22 cellular contexts compared by ENCODE assay signal in the genomic region with DNA sequence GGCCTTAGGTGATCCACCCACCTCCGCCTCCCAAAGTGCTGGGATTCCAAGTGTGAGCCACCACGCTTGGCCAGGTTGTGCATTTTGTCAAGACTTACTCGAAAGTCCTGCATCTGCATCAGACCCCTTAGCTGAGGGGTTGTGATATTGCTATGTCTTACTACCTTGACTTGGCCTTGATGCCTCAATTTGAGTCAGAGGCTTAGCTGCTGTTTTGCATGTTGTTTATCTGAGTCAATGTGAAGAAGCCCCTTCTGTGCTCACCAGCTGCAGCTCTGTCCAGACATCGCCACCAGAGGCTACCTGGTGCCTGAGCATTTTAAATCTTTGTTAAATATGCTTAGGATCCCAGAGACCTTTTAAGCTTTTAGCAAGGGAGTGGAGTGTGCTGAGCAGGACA. TPM values are rescaled to one million over a fixed set of nuclear protein-coding genes. Genes with fewer than 3 reads are reported as not detected.
DNase-seq lines count a peak whose midpoint lies in the region; ATAC-seq, FAIRE-seq and TF ChIP-seq lines count a peak whose summit lies in the region.
"Had no signal": no experiment of that assay in that cellular context is flagged by ENCODE, and none has a peak within 500 bp of the region (broad histone marks: within the 10 kb centered on the region; RNA-seq: fewer than 3 reads in every experiment).

No MANE protein-coding gene starts in this region.

- intact Hi-C loops in GM12878 (cut with micrococcal nuclease; ENCODE audit: unreplicated experiment): no loop called here

- FAIRE-seq in GM12878 (lab: Jason Lieb, UNC) (no peak), GM12892 (lab: Jason Lieb, UNC) (no peak)
- FAIRE-seq: A549 had no signal

- TF ChIP-seq CTCF in GM12878 (IDR thresholded peaks at IDR 0.05 in 2 of 3, conservative IDR thresholded peaks at IDR 0.05 in 1 of 3; ENCODE audit: control insufficient read depth in 2 of 3, extremely low read depth in 1 of 3, insufficient read depth in 1 of 3, low read depth in 3 of 3, low read length in 3 of 3): no peak

- H3K36me3 ChIP-seq in GM12878 (ENCODE audit: control insufficient read depth in 2 of 2, insufficient read depth in 2 of 2, low read length in 1 of 2): no peaks in the 10 kb centered on the region; a peak in 1 of 4 replicates

- no peak overlapping the region for H3K4me3 Mint-ChIP-seq in T-helper 2 cell treated with Interferon-gamma antibody and Interleukin-4, amounts not matched to agents 5 μg/mL and 100 μg/mL, for 36 hours
- H3K4me3 Mint-ChIP-seq: H9, T-cell had no signal

- no peak overlapping the region for H3K27ac Mint-ChIP-seq in T-helper 2 cell treated with Interferon-gamma antibody and Interleukin-4, amounts not matched to agents 5 μg/mL and 100 μg/mL, for 36 hours
- H3K27ac Mint-ChIP-seq: CD14-positive monocyte, H9, T-cell had no signal

- ATAC-seq in GM18520 (IDR thresholded peaks at IDR 0.05; ENCODE audit: unreplicated experiment) (peak; percentile 65), HG02885 (IDR thresholded peaks at IDR 0.05; ENCODE audit: poor library complexity, unreplicated experiment) (peak; percentile 44), GM12878 (peak; percentile 50)
- ATAC-seq: T-cell had no signal

- BruUV-seq in GM12878 (replicated peaks; lab: Mats Ljungman, UMichigan): no TSS peak

- H3K27me3 Mint-ChIP-seq in T-helper 2 cell treated with Interferon-gamma antibody and Interleukin-4, amounts not matched to agents 5 μg/mL and 100 μg/mL, for 36 hours (ENCODE audit: low read depth): no peaks in the 10 kb centered on the region
- H3K27me3 Mint-ChIP-seq: T-cell had no signal

- no peaks in the 10 kb centered on the region for H4K20me1 ChIP-seq in GM12878 (ENCODE audit: control insufficient read depth, insufficient read depth)

- POLR2A ChIA-PET in GM12878 (lab: Charles Lee): no interaction called here

- WGBS in GM12878 (ENCODE audit: insufficient coverage, insufficient replicate concordance, low lambda C conversion rate, missing lambda C conversion rate): 12% methylated on average over 4 of the region's 4 CpGs

- no peak overlapping the region for H2AFZ ChIP-seq in GM12878 (ENCODE audit: control insufficient read depth, low read depth, low read length)
- H2AFZ ChIP-seq: PC-9 had no signal

- TF ChIP-seq POLR2A in GM12878 (IDR thresholded peaks at IDR 0.05; ENCODE audit: low read depth, low read length): no peak
- TF ChIP-seq POLR2A in GM12892 (IDR thresholded peaks at IDR 0.05; ENCODE audit: low read depth, low read length): no peak

- H3K4me2 ChIP-seq in GM12878 (ENCODE audit: control insufficient read depth, insufficient read depth): no peak overlapping the region
- H3K4me2 ChIP-seq: A549 had no signal

- H3K4me1 Mint-ChIP-seq in T-helper 2 cell treated with Interferon-gamma antibody and Interleukin-4, amounts not matched to agents 5 μg/mL and 100 μg/mL, for 36 hours (ENCODE audit: low read depth): no peaks in the 10 kb centered on the region
- H3K4me1 Mint-ChIP-seq: CD14-positive monocyte, T-cell had no signal

- no peaks in the 10 kb centered on the region for H3K27me3 ChIP-seq in GM12878 (replicated peaks in 1 of 2; ENCODE audit: control insufficient read depth in 2 of 2, insufficient read depth in 2 of 2, low read length in 1 of 2)

- DNase-seq in ELR (ENCODE audit: low read depth): peak; percentile 30
- peak; percentile 4 for DNase-seq in GM12878 (ENCODE audit: low read depth, low spot score)
- DNase-seq in hippocampal formation (lab: John Stamatoyannopoulos, UW): no peak
- DNase-seq in GM12892 (ENCODE audit: insufficient read length): no peak
- DNase-seq in T-helper 2 cell treated with Interferon-gamma antibody and Interleukin-4, amounts not matched to agents 5 μg/mL and 100 μg/mL, for 36 hours (ENCODE audit: low spot score): no peak
- DNase-seq: COR-L47, DMS153, EL, H9, IMR-90, NCI-H1417 treated with DMSO at 0.1 percent for 48 hours, NCI-H2081, NCI-H2227 treated with DMSO at 0.1 percent for 48 hours, NCI-H69, PC-9, T-cell had no signal

- H3K36me3 Mint-ChIP-seq in T-helper 2 cell treated with Interferon-gamma antibody and Interleukin-4, amounts not matched to agents 5 μg/mL and 100 μg/mL, for 36 hours (ENCODE audit: low read depth): peaks cover 7% of the 10 kb centered on the region

- CTCF ChIA-PET in GM12878 (lab: Yijun Ruan, JAX): interaction anchor here (0.8 to 2.7 kb wide), 2 partner anchors 11 to 37 kb away, joined by 3 to 9 read pairs; no protein-coding TSS in a partner anchor

- no peaks in the 10 kb centered on the region for H3K9me3 ChIP-seq in GM12878 (replicated peaks; ENCODE audit: control insufficient read depth, insufficient read depth, low read length)
- H3K9me3 ChIP-seq: A549 had no signal

- no peak overlapping the region for H3K9ac ChIP-seq in GM12878 (ENCODE audit: control insufficient read depth, insufficient read depth, low read length)

- in situ Hi-C loops in GM12878 (cut with MboI): no loop called here

- no peak for TF ChIP-seq RAD21 in GM12878 (IDR thresholded peaks at IDR 0.05; ENCODE audit: insufficient read depth, low read depth, low read length)

- no peak for TF ChIP-seq EP300 in GM12878 (IDR thresholded peaks at IDR 0.05; ENCODE audit: borderline replicate concordance in 1 of 2, control insufficient read depth in 1 of 2, low read depth in 2 of 2, low read length in 2 of 2)

- H3K4me3 ChIP-seq in GM12878: no peak overlapping the region
- H3K4me3 ChIP-seq: A549, PC-9 had no signal

- no peak overlapping the region for H3K27ac ChIP-seq in GM12878 (ENCODE audit: control insufficient read depth, insufficient read depth)
- H3K27ac ChIP-seq: A549, PC-9 had no signal

- H3K4me1 ChIP-seq in GM12878 (ENCODE audit: control insufficient read depth, insufficient read depth, low read length): no peaks in the 10 kb centered on the region

- SMC1A ChIA-PET in GM12878 (lab: Charles Lee; ENCODE audit: uncharacterized antibody, unreplicated experiment): interaction anchor here (1.3 kb wide), 1 partner anchor 52 kb away, joined by 3 read pairs; no protein-coding TSS in a partner anchor

- H3K9me3 Mint-ChIP-seq in T-helper 2 cell treated with Interferon-gamma antibody and Interleukin-4, amounts not matched to agents 5 μg/mL and 100 μg/mL, for 36 hours: no peaks in the 10 kb centered on the region
- H3K9me3 Mint-ChIP-seq: H9, T-cell had no signal

- RAD21 ChIA-PET in GM12878 (lab: Charles Lee; ENCODE audit: unreplicated experiment): no interaction called here

- H3K79me2 ChIP-seq in GM12878 (ENCODE audit: control insufficient read depth, insufficient read depth, low read length): no peaks in the 10 kb centered on the region

RNA-seq across cellular contexts. Expression of gene UBE2D4, which starts 18.1 kb away (rescaled TPM):
- 4.8 and 5.9 TPM in 2 replicates for total RNA-seq in GM12878 (2013; cell fraction: nucleolus; rRNA removed)
- total RNA-seq in GM12878 (2014; rRNA removed) (9.9 and 12.3 TPM in 2 replicates), GM12878 (2014; rRNA removed; fragmentation: Illumina TruSeq; extraction: Trizol) (6.6 and 6.7 TPM in 2 replicates), GM12878 (2021) (8.9 and 10.9 TPM in 2 replicates)
- polyA plus RNA-seq in GM12878 (2011; ENCODE audit: low read depth): 3.1 TPM
- polyA plus RNA-seq in GM12878 (2011; rRNA removed) (11.3 and 16.6 TPM in 2 replicates), GM12878 (2014; fragmentation: Illumina TruSeq; extraction: Trizol) (8.1 and 10.8 TPM in 2 replicates), GM12878 (2014; fragmentation: Nextera tagmentation; extraction: Ambion mirVana) (1 to 10 TPM; 3.5 to 5.3 TPM), GM12878 (2014; rRNA removed) (9.3 and 11.6 TPM in 2 replicates), GM12878 (2016; fragmentation: Nextera tagmentation; extraction: Ambion mirVana) (10 to 100 TPM; 15.4 to 16.2 TPM)
- polyA plus RNA-seq in GM12878 (2011; cell fraction: cytosol; rRNA removed): 16.1 and 18.2 TPM in 2 replicates
- polyA plus RNA-seq in GM12878 (2011; cell fraction: nucleus; rRNA removed): 4.6 and 6.2 TPM in 2 replicates
- 5.8 TPM in 2 replicates for polyA plus RNA-seq in GM12878 (2012)
- polyA minus RNA-seq in GM12878 (2011; rRNA and poly(A)+ RNA removed): 17.1 and 19.4 TPM in 2 replicates
- polyA minus RNA-seq in GM12878 (2011; cell fraction: cytosol; rRNA and poly(A)+ RNA removed): 6.0 and 9.4 TPM in 2 replicates
- polyA minus RNA-seq in GM12878 (2011; cell fraction: nucleus; rRNA and poly(A)+ RNA removed): 0.73 and 4.1 TPM in 2 replicates
- 11.0 TPM for polyA plus RNA-seq in GM12892 (2012; ENCODE audit: missing spikeins)

RNA-seq across cellular contexts. Expression of gene URGCP, which starts 37.9 kb away (rescaled TPM):
- total RNA-seq in GM12878 (2013; cell fraction: nucleolus; rRNA removed): 33.5 and 34.6 TPM in 2 replicates
- 19.7 and 19.9 TPM in 2 replicates for total RNA-seq in GM12878 (2014; rRNA removed)
- 13.9 and 15.8 TPM in 2 replicates for total RNA-seq in GM12878 (2014; rRNA removed; fragmentation: Illumina TruSeq; extraction: Trizol)
- total RNA-seq in GM12878 (2021): 23.2 and 24.2 TPM in 2 replicates
- polyA plus RNA-seq in GM12878 (2011; ENCODE audit: low read depth): 8.7 TPM
- 12.3 and 18.4 TPM in 2 replicates for polyA plus RNA-seq in GM12878 (2011; rRNA removed)
- 13.2 and 17.1 TPM in 2 replicates for polyA plus RNA-seq in GM12878 (2011; cell fraction: cytosol; rRNA removed)
- polyA plus RNA-seq in GM12878 (2011; cell fraction: nucleus; rRNA removed): 16.8 and 17.1 TPM in 2 replicates
- 11.0 and 11.3 TPM in 2 replicates for polyA plus RNA-seq in GM12878 (2012)
- 22.9 and 29.7 TPM in 2 replicates for polyA plus RNA-seq in GM12878 (2014; fragmentation: Illumina TruSeq; extraction: Trizol)
- 1 to 10 TPM; 2.0 to 3.9 TPM for polyA plus RNA-seq in GM12878 (2014; fragmentation: Nextera tagmentation; extraction: Ambion mirVana)
- 16.6 and 18.8 TPM in 2 replicates for polyA plus RNA-seq in GM12878 (2014; rRNA removed)
- 10 to 100 TPM; 15.4 to 23.9 TPM for polyA plus RNA-seq in GM12878 (2016; fragmentation: Nextera tagmentation; extraction: Ambion mirVana)
- polyA minus RNA-seq in GM12878 (2011; rRNA and poly(A)+ RNA removed): 17.5 and 22.6 TPM in 2 replicates
- polyA minus RNA-seq in GM12878 (2011; cell fraction: cytosol; rRNA and poly(A)+ RNA removed): 6.9 and 7.1 TPM in 2 replicates
- 10.4 and 13.9 TPM in 2 replicates for polyA minus RNA-seq in GM12878 (2011; cell fraction: nucleus; rRNA and poly(A)+ RNA removed)
- 10.9 TPM for polyA plus RNA-seq in GM12892 (2012; ENCODE audit: missing spikeins)

RNA-seq across cellular contexts. Expression of gene SPDYE1, which starts 53.4 kb away (rescaled TPM):
- total RNA-seq in GM12878 (2013; cell fraction: nucleolus; rRNA removed): 0.32 TPM in 1 of 2 replicates, not detected in the other
- total RNA-seq in GM12878 (2014; rRNA removed) (0.11 TPM in 1 of 2 replicates, not detected in the other), GM12878 (2014; rRNA removed; fragmentation: Illumina TruSeq; extraction: Trizol) (0.04 TPM in 1 of 2 replicates, not detected in the other), GM12878 (2021) (not detected in 2 replicates)
- 0.09 TPM for polyA plus RNA-seq in GM12878 (2011; ENCODE audit: low read depth)
- polyA plus RNA-seq in GM12878 (2011; rRNA removed) (0.05 TPM in 1 of 2 replicates, not detected in the other), GM12878 (2014; fragmentation: Illumina TruSeq; extraction: Trizol) (not detected in 2 replicates), GM12878 (2014; fragmentation: Nextera tagmentation; extraction: Ambion mirVana) (under 1 TPM; 0.05 to 0.07 TPM), GM12878 (2014; rRNA removed) (not detected in 2 replicates), GM12878 (2016; fragmentation: Nextera tagmentation; extraction: Ambion mirVana) (1 to 10 TPM; 1.1 to 1.3 TPM)
- polyA plus RNA-seq in GM12878 (2011; cell fraction: cytosol; rRNA removed): not detected in 2 replicates
- not detected in 2 replicates for polyA plus RNA-seq in GM12878 (2011; cell fraction: nucleus; rRNA removed)
- polyA plus RNA-seq in GM12878 (2012): 0.18 and 0.37 TPM in 2 replicates
- polyA minus RNA-seq in GM12878 (2011; rRNA and poly(A)+ RNA removed): not detected in 2 replicates
- polyA minus RNA-seq in GM12878 (2011; cell fraction: cytosol; rRNA and poly(A)+ RNA removed): not detected in 2 replicates
- polyA minus RNA-seq in GM12878 (2011; cell fraction: nucleus; rRNA and poly(A)+ RNA removed): not detected in 2 replicates
- 1.4 TPM for polyA plus RNA-seq in GM12892 (2012; ENCODE audit: missing spikeins)
- total RNA-seq: H9, HT-29, IMR-90, PC-9, SK-MEL-5, T-cell had no signal
- polyA plus RNA-seq: A549, CD14-positive monocyte, IMR-90 had no signal

Comparison
In these comparisons a context has a peak if more than half of its experiments do, and no peak if none do; other contexts are left out.
1. DNase-seq: peak in ELR (single experiment) and GM12878 (single experiment); none in hippocampal formation (0 of 2), GM12892 (single experiment) and T-helper 2 cell treated with Interferon-gamma antibody and Interleukin-4, amounts not matched to agents 5 μg/mL and 100 μg/mL, for 36 hours (single experiment).
2. Peak in every context shown above with its lines, with median percentiles within 50 percentile points of each other: ATAC-seq.